Comparison of ENCODE assay signal across 9 cellular contexts in the genomic region with DNA sequence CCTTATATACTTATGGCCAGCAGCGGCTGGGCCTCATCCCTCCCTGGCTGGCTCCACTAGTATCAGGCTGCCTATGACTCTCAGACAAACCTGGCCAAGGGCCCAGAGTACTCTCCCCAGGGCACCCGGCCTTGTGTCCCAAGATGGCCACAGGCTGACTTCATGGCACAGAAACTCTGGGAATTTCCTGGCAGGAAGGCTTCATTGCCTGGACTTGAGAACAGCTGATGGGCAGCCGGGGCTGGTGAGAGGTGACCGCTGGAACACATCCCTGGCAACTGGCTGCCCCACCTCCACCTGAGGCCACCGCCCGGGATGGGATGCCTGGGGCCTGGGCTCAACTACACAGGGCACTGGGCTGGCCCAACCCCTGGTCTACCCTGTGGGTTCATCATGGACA. TPM values are rescaled to one million over a fixed set of nuclear protein-coding genes. Genes with fewer than 3 reads are reported as not detected.
DNase-seq lines count a peak whose midpoint lies in the region; ATAC-seq, FAIRE-seq and TF ChIP-seq lines count a peak whose summit lies in the region.
"Had no signal": no experiment of that assay in that cellular context is flagged by ENCODE, and none has a peak within 500 bp of the region (broad histone marks: within the 10 kb centered on the region; RNA-seq: fewer than 3 reads in every experiment).

No MANE protein-coding gene starts in this region.

- no peak overlapping the region for H3K27ac Mint-ChIP-seq in astrocyte (ENCODE audit: unreplicated experiment)

- peaks cover 3% of the 10 kb centered on the region for H3K27me3 Mint-ChIP-seq in astrocyte (ENCODE audit: low read depth, unreplicated experiment)

- H3K79me2 ChIP-seq in astrocyte (ENCODE audit: insufficient read depth, low read length): peaks cover 52% of the 10 kb centered on the region

- no peak for FAIRE-seq in astrocyte (lab: Jason Lieb, UNC)

- H3K9me3 Mint-ChIP-seq in astrocyte (ENCODE audit: unreplicated experiment): no peaks in the 10 kb centered on the region

- H3K9ac ChIP-seq in astrocyte (ENCODE audit: low read length): no peak overlapping the region

- peak; percentile 74 for ATAC-seq in Right ventricle myocardium superior (ENCODE audit: poor library complexity)

- H3K36me3 ChIP-seq in astrocyte (ENCODE audit: insufficient read depth, low read length) (no peaks in the 10 kb centered on the region), WERI-Rb-1 (no peaks in the 10 kb centered on the region)

- H3K27me3 ChIP-seq in astrocyte (ENCODE audit: insufficient read depth, low read length) (no peaks in the 10 kb centered on the region), WERI-Rb-1 (ENCODE audit: insufficient read depth, low read depth, severe bottlenecking) (no peaks in the 10 kb centered on the region)

- DNase-seq in GM04504 (ENCODE audit: low read depth): peak; percentile 91
- DNase-seq in astrocyte (ENCODE audit: low read depth): peak; percentile 88
- DNase-seq in Right ventricle myocardium superior: peak; percentile 93
- peak; percentile 64 for DNase-seq in skeletal muscle cell (ENCODE audit: low read depth)
- no peak for DNase-seq in HuH-7.5 (ENCODE audit: low spot score)
- DNase-seq in activated naive CD4-positive, alpha-beta T cell treated with anti-CD3 and anti-CD28 coated beads, Interleukin-2, amount 50 U/mL, for 16 hours: no peak
- no peak for DNase-seq in WERI-Rb-1
- no peak for DNase-seq in activated CD4-positive, alpha-beta T cell treated with anti-CD3 and anti-CD28 coated beads for 48 hours
- DNase-seq: activated CD8-positive, alpha-beta memory T cell treated with anti-CD3 and anti-CD28 coated beads, Interleukin-2, amount 50 U/mL, for 4 hours had no signal

- H3K36me3 Mint-ChIP-seq in astrocyte (ENCODE audit: low read depth, unreplicated experiment): peaks cover 13% of the 10 kb centered on the region

- no peak for TF ChIP-seq CTCF in astrocyte (IDR thresholded peaks at IDR 0.05; ENCODE audit: insufficient read depth, low read depth, low read length)
- no peak for TF ChIP-seq CTCF in WERI-Rb-1 (IDR thresholded peaks at IDR 0.05; ENCODE audit: low read depth, low read length)

- H4K20me1 ChIP-seq in astrocyte (ENCODE audit: insufficient read depth, low read length): peaks cover 35% of the 10 kb centered on the region

- no peak overlapping the region for H3K4me3 Mint-ChIP-seq in astrocyte (ENCODE audit: unreplicated experiment)

- peaks cover 6% of the 10 kb centered on the region for H3K4me1 Mint-ChIP-seq in astrocyte (ENCODE audit: low read depth, unreplicated experiment)

- peaks cover 27% of the 10 kb centered on the region for H3K4me1 ChIP-seq in astrocyte (ENCODE audit: insufficient read depth, low read length)

- no peaks in the 10 kb centered on the region for H3K9me3 ChIP-seq in astrocyte (ENCODE audit: insufficient read depth, low read depth, low read length)
- H3K9me3 ChIP-seq in WERI-Rb-1 (ENCODE audit: severe bottlenecking): no peaks in the 10 kb centered on the region

- intact Hi-C loops in Right ventricle myocardium superior (cut with DNase I): loop anchor here (5.0 kb wide), 1 partner anchor 71 kb away; the partner anchor contains the start of gene FADS1

- H3K4me3 ChIP-seq in astrocyte (ENCODE audit: insufficient read depth, low read depth, low read length): no peak overlapping the region
- H3K4me3 ChIP-seq in skeletal muscle cell (ENCODE audit: low read depth, low read length): no peak overlapping the region
- H3K4me3 ChIP-seq in WERI-Rb-1 (ENCODE audit: low read depth, low read length): no peak overlapping the region

- H3K27ac ChIP-seq in astrocyte (ENCODE audit: low read depth, low read length) (peak overlapping the region; percentile 40), WERI-Rb-1 (no peak overlapping the region)

- no peak overlapping the region for H2AFZ ChIP-seq in astrocyte (ENCODE audit: low read depth, low read length)

- H3K4me2 ChIP-seq in astrocyte (ENCODE audit: low read length): peak overlapping the region; percentile 45

RNA-seq across cellular contexts. Expression of gene FADS3, which starts 3.3 kb away (rescaled TPM):
- total RNA-seq in astrocyte (59.1 and 61.9 TPM in 2 replicates), Right ventricle myocardium superior (76.0 TPM)

RNA-seq across cellular contexts. Expression of gene RAB3IL1, which starts 29.3 kb away (rescaled TPM):
- total RNA-seq in astrocyte (0.91 and 1.7 TPM in 2 replicates), Right ventricle myocardium superior (10.8 TPM)

RNA-seq across cellular contexts. Expression of gene FADS2, which starts 59.9 kb away (rescaled TPM):
- total RNA-seq in astrocyte (180 and 287 TPM in 2 replicates), Right ventricle myocardium superior (20.5 TPM)

Comparison
In these comparisons a context has a peak if more than half of its experiments do, and no peak if none do; other contexts are left out.
1. DNase-seq: peak in GM04504 (single experiment), astrocyte (single experiment), Right ventricle myocardium superior (single experiment) and skeletal muscle cell (single experiment); none in HuH-7.5 (single experiment), activated naive CD4-positive, alpha-beta T cell treated with anti-CD3 and anti-CD28 coated beads, Interleukin-2, amount 50 U/mL, for 16 hours (single experiment), WERI-Rb-1 (single experiment) and activated CD4-positive, alpha-beta T cell treated with anti-CD3 and anti-CD28 coated beads for 48 hours (single experiment).